In the genomic region with DNA sequence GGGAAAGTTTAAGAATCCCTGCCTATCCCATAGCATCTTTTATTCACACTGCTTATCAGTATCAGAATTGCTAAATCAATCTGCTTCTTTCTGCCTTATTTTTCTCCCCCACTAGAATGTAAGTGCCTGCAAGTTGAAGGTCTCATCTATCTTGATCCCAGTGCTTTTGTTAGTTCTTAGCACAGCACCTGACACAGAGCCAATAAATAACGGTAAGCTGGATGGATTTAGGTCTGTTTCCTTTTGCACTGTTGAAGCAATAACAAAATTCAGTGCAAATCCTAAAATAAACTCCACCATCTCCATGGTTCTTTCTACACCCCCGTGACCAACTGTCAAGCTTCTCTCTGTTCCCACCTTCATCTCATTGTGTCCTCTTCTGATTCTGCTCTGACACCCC, we compare ENCODE assay signal across 21 cellular contexts. TPM values are rescaled to one million over a fixed set of nuclear protein-coding genes. Genes with fewer than 3 reads are reported as not detected.
DNase-seq lines count a peak whose midpoint lies in the region; ATAC-seq and TF ChIP-seq lines count a peak whose summit lies in the region.
"Had no signal": no experiment of that assay in that cellular context is flagged by ENCODE, and none has a peak within 500 bp of the region (broad histone marks: within the 10 kb centered on the region; RNA-seq: fewer than 3 reads in every experiment).

No MANE protein-coding gene starts in this region.

- H3K27ac ChIP-seq in ascending aorta = peak overlapping the region; percentile 64 to 83
- peak overlapping the region in 3 of 4 donors; percentile 81 to 86 (median 83) for H3K27ac ChIP-seq in gastroesophageal sphincter
- peak overlapping the region; percentile 46 for H3K27ac ChIP-seq in stomach smooth muscle (ENCODE audit: low read length)
- H3K27ac ChIP-seq: PC-9, RWPE1, SK-N-MC had no signal

- POLR2A ChIA-PET in naive thymus-derived CD8-positive, alpha-beta T cell (lab: Charles Lee) = interaction anchor here (1.0 to 2.5 kb wide), 2 partner anchors 11 to 13 kb away, joined by 3 to 8 read pairs; no protein-coding TSS in a partner anchor

- H3K4me1 ChIP-seq in ascending aorta (peaks cover 0 to 37% of the 10 kb centered on the region in 2 donors), gastroesophageal sphincter (peaks cover 4 to 72% (median 18%) of the 10 kb centered on the region in 3 donors), stomach smooth muscle (ENCODE audit: control insufficient read depth, insufficient read depth, low read length) (peaks cover 62% of the 10 kb centered on the region)
- H3K4me1 ChIP-seq: HAP-1 had no signal

- peak overlapping the region in 1 of 10 donors; percentile 25 for H3K27ac Mint-ChIP-seq in naive thymus-derived CD8-positive, alpha-beta T cell
- H3K27ac Mint-ChIP-seq in chondrocyte (ENCODE audit: unreplicated experiment) = no peak overlapping the region
- H3K27ac Mint-ChIP-seq: CD8-positive, alpha-beta T cell; GM23338 had no signal

- H3K9me3 Mint-ChIP-seq in naive thymus-derived CD8-positive, alpha-beta T cell = no peaks in the 10 kb centered on the region
- no peaks in the 10 kb centered on the region for H3K9me3 Mint-ChIP-seq in chondrocyte (ENCODE audit: low read depth)
- H3K9me3 Mint-ChIP-seq: CD8-positive, alpha-beta T cell; GM23338 had no signal

- ATAC-seq in gastroesophageal sphincter (no peak), HG03175 (IDR thresholded peaks at IDR 0.05; ENCODE audit: unreplicated experiment) (no peak)
- no peak for ATAC-seq in naive thymus-derived CD8-positive, alpha-beta T cell
- ATAC-seq: CD8-positive, alpha-beta T cell; GM23338 had no signal

- no peak for TF ChIP-seq EP300 in gastroesophageal sphincter (IDR thresholded peaks at IDR 0.05)

- no peak for TF ChIP-seq CTCF in ascending aorta (IDR thresholded peaks at IDR 0.05)
- no peak for TF ChIP-seq CTCF in gastroesophageal sphincter (IDR thresholded peaks at IDR 0.05)
- TF ChIP-seq CTCF in chondrocyte (IDR thresholded peaks at IDR 0.05) = no peak

- no peak overlapping the region for H3K4me3 ChIP-seq in ascending aorta
- no peak overlapping the region for H3K4me3 ChIP-seq in gastroesophageal sphincter
- no peak overlapping the region for H3K4me3 ChIP-seq in stomach smooth muscle (ENCODE audit: low read length in 2 of 2)
- H3K4me3 ChIP-seq: GM23338, HAP-1, PC-9, SK-N-MC had no signal

- TF ChIP-seq POLR2A in gastroesophageal sphincter (IDR thresholded peaks at IDR 0.05) = no peak

- no peaks in the 10 kb centered on the region for H3K27me3 Mint-ChIP-seq in naive thymus-derived CD8-positive, alpha-beta T cell
- no peaks in the 10 kb centered on the region for H3K27me3 Mint-ChIP-seq in chondrocyte (ENCODE audit: low read depth)

- no peak overlapping the region for H3K9ac ChIP-seq in stomach smooth muscle (ENCODE audit: low read length in 2 of 2)

- H3K9me3 ChIP-seq in ascending aorta (no peaks in the 10 kb centered on the region), gastroesophageal sphincter (no peaks in the 10 kb centered on the region), stomach smooth muscle (ENCODE audit: control insufficient read depth in 2 of 2, low read length in 2 of 2) (no peaks in the 10 kb centered on the region)
- H3K9me3 ChIP-seq: HAP-1 had no signal

- intact Hi-C loops in ascending aorta (cut with DNase I) = loop anchor here (5.0 to 10.0 kb wide), 3 partner anchors 70 to 563 kb away; partner anchors contain the start of gene TRIM44

- H3K27me3 ChIP-seq in ascending aorta (no peaks in the 10 kb centered on the region), gastroesophageal sphincter (no peaks in the 10 kb centered on the region), stomach smooth muscle (ENCODE audit: control insufficient read depth in 1 of 2, insufficient read depth in 2 of 2, low read length in 2 of 2) (no peaks in the 10 kb centered on the region)

- H3K36me3 ChIP-seq in ascending aorta (no peaks in the 10 kb centered on the region), gastroesophageal sphincter (no peaks in the 10 kb centered on the region), stomach smooth muscle (ENCODE audit: control insufficient read depth in 2 of 2, insufficient read depth in 2 of 2, low read length in 2 of 2) (no peaks in the 10 kb centered on the region)
- H3K36me3 ChIP-seq: HAP-1 had no signal

- 13 to 18% methylated on average over 1 to 2 of the region's 2 CpGs for WGBS in gastroesophageal sphincter (ENCODE audit: low coverage in 1 of 2), 2 donors

- DNase-seq in Ammon's horn (ENCODE audit: low spot score) (peak; percentile 34), ascending aorta (ENCODE audit: low spot score in 2 of 2) (no peak), chondrocyte (ENCODE audit: low spot score) (no peak)
- DNase-seq in naive thymus-derived CD8-positive, alpha-beta T cell = no peak
- DNase-seq: 8988T; C1 segment of cervical spinal cord; CD8-positive, alpha-beta T cell; Karpas-422; NCI-H1694; NCI-H2081 treated with DMSO at 0.1 percent for 48 hours; NCI-H446 treated with DMSO at 0.1 percent for 48 hours; NCI-H748 treated with DMSO at 0.1 percent for 48 hours; PC-9; SHP77 treated with DMSO at 0.1 percent for 48 hours had no signal

- H3K36me3 Mint-ChIP-seq in naive thymus-derived CD8-positive, alpha-beta T cell = no peaks in the 10 kb centered on the region
- no peaks in the 10 kb centered on the region for H3K36me3 Mint-ChIP-seq in chondrocyte (ENCODE audit: low read depth)
- H3K36me3 Mint-ChIP-seq: CD8-positive, alpha-beta T cell had no signal

- peaks cover 21 to 41% (median 25%) of the 10 kb centered on the region in 4 donors for H3K4me1 Mint-ChIP-seq in naive thymus-derived CD8-positive, alpha-beta T cell
- H3K4me1 Mint-ChIP-seq in chondrocyte (ENCODE audit: low read depth) = peaks cover 43% of the 10 kb centered on the region
- H3K4me1 Mint-ChIP-seq: GM23338 had no signal

- no peak overlapping the region for H3K4me3 Mint-ChIP-seq in naive thymus-derived CD8-positive, alpha-beta T cell
- H3K4me3 Mint-ChIP-seq in chondrocyte (ENCODE audit: unreplicated experiment) = no peak overlapping the region
- H3K4me3 Mint-ChIP-seq: CD8-positive, alpha-beta T cell; GM23338 had no signal

RNA-seq across cellular contexts. Expression of gene CD44, which starts 36.7 kb away (rescaled TPM):
- 188 TPM for total RNA-seq in ascending aorta
- 100 to 1,000 TPM; 211 to 319 (median 266) TPM for total RNA-seq in gastroesophageal sphincter
- 100 to 1,000 TPM; 650 to 703 TPM for total RNA-seq in naive thymus-derived CD8-positive, alpha-beta T cell
- polyA plus RNA-seq in naive thymus-derived CD8-positive, alpha-beta T cell = 100 to 1,000 TPM; 291 TPM
- total RNA-seq in chondrocyte = 176 to 179 TPM (median 177 TPM) in 3 replicates
